2 cellular contexts compared by ENCODE assay signal in the genomic region with DNA sequence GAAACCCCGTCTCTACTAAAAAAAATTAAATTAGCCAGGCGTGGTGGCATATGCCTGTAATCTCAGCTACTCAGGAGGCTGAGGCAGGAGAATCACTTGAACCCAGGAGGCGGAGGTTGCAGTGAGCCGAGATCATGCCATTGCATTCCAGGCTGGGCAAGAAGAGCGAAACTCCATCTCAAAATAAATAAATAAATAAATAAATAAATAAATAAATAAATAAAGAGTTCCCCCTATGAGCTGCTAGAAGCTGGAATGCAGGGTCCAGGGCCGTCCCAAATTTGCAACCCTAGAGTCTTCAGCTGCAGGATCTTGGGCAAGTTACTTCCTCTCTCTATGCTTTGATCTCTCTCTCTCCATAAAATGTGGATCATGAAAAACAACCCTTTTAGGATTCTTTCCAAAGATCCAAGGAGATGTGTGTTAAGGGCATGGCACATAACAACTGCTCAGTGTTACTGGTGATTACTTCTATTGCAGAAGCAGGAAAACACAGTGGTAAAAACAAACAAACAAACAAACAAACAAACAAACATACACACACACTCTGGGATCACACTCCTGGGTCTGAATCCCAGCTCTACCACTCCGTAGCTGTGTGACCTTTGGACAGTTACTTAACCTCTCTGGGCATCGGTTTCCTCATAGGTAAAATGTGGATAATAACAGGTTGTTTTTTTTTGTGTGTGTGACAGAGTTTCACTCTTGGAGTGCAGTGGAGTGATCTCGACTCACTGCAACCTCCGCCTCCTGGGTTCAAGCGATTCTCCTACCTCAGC.
TF ChIP-seq lines count a peak whose summit lies in the region.

No MANE protein-coding gene starts in this region.

TF ChIP-seq in HepG2, 621 proteins besides CTCF, POLR2A, EP300 and RAD21:
- TF ChIP-seq ZNF768 (CRISPR knock-in tag; IDR thresholded peaks at IDR 0.05) = peak; percentile 44; the same call in 1 of the 2 replicates
- no peak for TF ChIP-seq CBFB (CRISPR knock-in tag; IDR thresholded peaks at IDR 0.05)
- TF ChIP-seq, protein P1, sequence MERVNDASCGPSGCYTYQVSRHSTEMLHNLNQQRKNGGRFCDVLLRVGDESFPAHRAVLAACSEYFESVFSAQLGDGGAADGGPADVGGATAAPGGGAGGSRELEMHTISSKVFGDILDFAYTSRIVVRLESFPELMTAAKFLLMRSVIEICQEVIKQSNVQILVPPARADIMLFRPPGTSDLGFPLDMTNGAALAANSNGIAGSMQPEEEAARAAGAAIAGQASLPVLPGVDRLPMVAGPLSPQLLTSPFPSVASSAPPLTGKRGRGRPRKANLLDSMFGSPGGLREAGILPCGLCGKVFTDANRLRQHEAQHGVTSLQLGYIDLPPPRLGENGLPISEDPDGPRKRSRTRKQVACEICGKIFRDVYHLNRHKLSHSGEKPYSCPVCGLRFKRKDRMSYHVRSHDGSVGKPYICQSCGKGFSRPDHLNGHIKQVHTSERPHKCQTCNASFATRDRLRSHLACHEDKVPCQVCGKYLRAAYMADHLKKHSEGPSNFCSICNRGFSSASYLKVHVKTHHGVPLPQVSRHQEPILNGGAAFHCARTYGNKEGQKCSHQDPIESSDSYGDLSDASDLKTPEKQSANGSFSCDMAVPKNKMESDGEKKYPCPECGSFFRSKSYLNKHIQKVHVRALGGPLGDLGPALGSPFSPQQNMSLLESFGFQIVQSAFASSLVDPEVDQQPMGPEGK (CRISPR knock-in tag; IDR thresholded peaks at IDR 0.05) = no peak

TF ChIP-seq in K562, 482 proteins besides CTCF, POLR2A, EP300 and RAD21:
- no peak for TF ChIP-seq SMAD4 (CRISPR knock-in tag; conservative IDR thresholded peaks at IDR 0.05)
- TF ChIP-seq CEBPG (CRISPR knock-in tag; IDR thresholded peaks at IDR 0.05) = no peak
- TF ChIP-seq CEBPG (tag; conservative IDR thresholded peaks at IDR 0.05 in 1 of 2, IDR thresholded peaks at IDR 0.05 in 1 of 2) = no peak
- no peak for TF ChIP-seq HMG20A (CRISPR knock-in tag; conservative IDR thresholded peaks at IDR 0.05)
- TF ChIP-seq GTF2E2 (tag; IDR thresholded peaks at IDR 0.05) = no peak
- peak; percentile 55; the same call in 1 of the 2 replicates for TF ChIP-seq BCOR (IDR thresholded peaks at IDR 0.05)
- no peak for TF ChIP-seq TRIM25 (IDR thresholded peaks at IDR 0.05; ENCODE audit: borderline replicate concordance)
- TF ChIP-seq STAT5B (CRISPR knock-in tag; IDR thresholded peaks at IDR 0.05) = no peak
- no peak for TF ChIP-seq CREB3L1 (IDR thresholded peaks at IDR 0.05; ENCODE audit: borderline replicate concordance, low read depth)
- TF ChIP-seq RBM25 (IDR thresholded peaks at IDR 0.05; ENCODE audit: low read depth, low read length, severe bottlenecking) = peak; percentile 82
